In genomic region chr15:62782100-62782791, GRCh38 we compare ENCODE assay signal across 9 cellular contexts.
DNase-seq lines count a peak whose midpoint lies in the region; ATAC-seq and TF ChIP-seq lines count a peak whose summit lies in the region.
"Had no signal": no experiment of that assay in that cellular context is flagged by ENCODE, and none has a peak within 500 bp of the region (broad histone marks: within the 10 kb centered on the region; RNA-seq: fewer than 3 reads in every experiment).

No MANE protein-coding gene starts in this region.

- peak; percentile 82 for DNase-seq in AG09319 (ENCODE audit: extremely low read depth, low read depth)
- DNase-seq in GM19238 (ENCODE audit: insufficient read length, low spot score): peak; percentile 6
- DNase-seq in NCI-H345 (lab: John Stamatoyannopoulos, UW): peak; percentile 72
- peak in 53 of 58 donors; percentile 7 to 89 (median 52) for DNase-seq in anterior cingulate cortex (lab: John Stamatoyannopoulos, UW)
- peak; percentile 75 for DNase-seq in left ventricle myocardium superior
- DNase-seq in retinal pigment epithelial cell (ENCODE audit: low read depth): peak; percentile 92
- DNase-seq: naive B cell had no signal

- no peak overlapping the region for H3K4me3 ChIP-seq in retinal pigment epithelial cell (ENCODE audit: low read length)

- intact Hi-C loops in left ventricle myocardium superior (cut with micrococcal nuclease): loop anchor here (10.0 kb wide), 1 partner anchor 313 kb away; no protein-coding TSS in a partner anchor

- TF ChIP-seq CTCF in AG09319 (IDR thresholded peaks at IDR 0.05; ENCODE audit: low read depth, low read length) (peak; percentile 73), retinal pigment epithelial cell (conservative IDR thresholded peaks at IDR 0.05; ENCODE audit: low read depth, low read length) (peak; percentile 78)

- ATAC-seq in left ventricle myocardium superior: peak; percentile 90
- no peak for ATAC-seq in HG03432 (IDR thresholded peaks at IDR 0.05; ENCODE audit: unreplicated experiment)
- ATAC-seq in HG03342 (IDR thresholded peaks at IDR 0.05; ENCODE audit: unreplicated experiment): no peak

Comparison
In these comparisons a context has a peak if more than half of its experiments do, and no peak if none do; other contexts are left out.
1. DNase-seq: peak in every context shown above with its lines; median percentile 92 in retinal pigment epithelial cell; 82 in AG09319; 75 in left ventricle myocardium superior; 72 in NCI-H345; 52 in anterior cingulate cortex; 6 in GM19238.